8 cellular contexts compared by ENCODE assay signal in the genomic region with DNA sequence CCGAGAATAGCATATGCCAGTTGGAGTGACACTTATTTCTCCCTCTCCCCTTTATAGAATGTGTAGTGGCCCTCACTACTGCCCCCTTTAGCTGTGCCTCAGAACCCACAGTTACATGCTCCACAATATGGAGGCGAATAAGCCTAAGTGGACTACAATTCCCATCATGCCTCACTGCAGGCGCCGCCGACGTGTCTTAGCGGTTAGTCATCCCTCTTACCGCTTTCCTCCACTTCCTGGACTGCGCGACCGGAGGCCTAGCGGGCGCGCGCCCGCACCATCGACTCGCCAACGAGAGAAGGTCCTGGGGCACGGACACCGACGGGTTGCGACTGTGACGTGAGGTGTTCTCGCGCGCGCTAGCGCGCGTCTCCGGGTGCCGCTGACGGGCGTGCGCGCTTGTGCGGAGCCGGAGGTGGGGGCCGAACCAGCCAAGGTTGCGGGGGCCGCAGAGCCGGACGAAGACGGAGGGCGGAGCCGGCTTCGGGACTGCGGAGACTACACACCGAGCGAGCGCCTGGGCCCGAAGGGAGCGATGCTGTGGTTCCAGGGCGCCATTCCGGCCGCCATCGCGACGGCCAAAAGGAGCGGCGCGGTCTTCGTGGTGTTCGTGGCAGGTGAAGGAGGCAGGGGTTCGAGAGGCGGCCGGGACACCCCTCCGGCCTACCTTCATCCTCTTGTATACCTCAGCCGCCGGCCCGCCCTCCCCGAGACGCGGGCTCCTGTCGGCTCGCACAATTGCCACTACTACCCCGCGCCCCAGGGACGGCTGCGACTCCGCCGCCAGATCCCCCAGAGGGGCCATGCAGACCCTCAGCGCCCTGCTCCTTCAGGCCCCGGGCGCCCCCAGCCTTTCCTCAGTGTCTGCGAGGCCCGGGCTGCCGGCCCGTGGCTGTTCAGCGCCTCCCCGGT. TPM values are rescaled to one million over a fixed set of nuclear protein-coding genes. Genes with fewer than 3 reads are reported as not detected.
A peak's percentile ranks its signal among the peaks of the same experiment; 100 is the strongest.
DNase-seq lines count a peak whose midpoint lies in the region; ATAC-seq and TF ChIP-seq lines count a peak whose summit lies in the region.

A gene with protein sequence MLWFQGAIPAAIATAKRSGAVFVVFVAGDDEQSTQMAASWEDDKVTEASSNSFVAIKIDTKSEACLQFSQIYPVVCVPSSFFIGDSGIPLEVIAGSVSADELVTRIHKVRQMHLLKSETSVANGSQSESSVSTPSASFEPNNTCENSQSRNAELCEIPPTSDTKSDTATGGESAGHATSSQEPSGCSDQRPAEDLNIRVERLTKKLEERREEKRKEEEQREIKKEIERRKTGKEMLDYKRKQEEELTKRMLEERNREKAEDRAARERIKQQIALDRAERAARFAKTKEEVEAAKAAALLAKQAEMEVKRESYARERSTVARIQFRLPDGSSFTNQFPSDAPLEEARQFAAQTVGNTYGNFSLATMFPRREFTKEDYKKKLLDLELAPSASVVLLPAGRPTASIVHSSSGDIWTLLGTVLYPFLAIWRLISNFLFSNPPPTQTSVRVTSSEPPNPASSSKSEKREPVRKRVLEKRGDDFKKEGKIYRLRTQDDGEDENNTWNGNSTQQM (plus strand): TSS at position 461 of the 912 bp plus-strand sequence. CDS start 75 bp downstream, at position 536.

- H2AFZ ChIP-seq in GM23248 (peak within 1 kb of the TSS; percentile 95), fibroblast of lung (ENCODE audit: low read length) (peak within 1 kb of the TSS; percentile 92)

- H3K9me3 ChIP-seq in GM23248 (ENCODE audit: low read depth) (no peaks in the 10 kb centered on the region), fibroblast of lung (ENCODE audit: control insufficient read depth, insufficient read depth, low read depth, low read length) (no peaks in the 10 kb centered on the region)

- H3K27me3 ChIP-seq in GM23248 (replicated peaks; ENCODE audit: insufficient read depth) (no peaks in the 10 kb centered on the region), fibroblast of lung (ENCODE audit: control insufficient read depth, insufficient read depth, low read length) (no peaks in the 10 kb centered on the region)

- no peaks in the 10 kb centered on the region for H3K9me2 ChIP-seq in GM23248 (ENCODE audit: insufficient read depth)

- H4K20me1 ChIP-seq in GM23248 (ENCODE audit: insufficient read depth) (peaks cover 13% of the 10 kb centered on the region; the same call in 1 of the 2 replicates), fibroblast of lung (ENCODE audit: control insufficient read depth, extremely low read depth, insufficient read depth, low read length) (no peaks in the 10 kb centered on the region)

- POLR2A ChIA-PET in naive thymus-derived CD8-positive, alpha-beta T cell (lab: Charles Lee), result interaction anchor here (0.6 to 1.5 kb wide), 12 partner anchors 9 to 823 kb away, joined by 3 to 9 read pairs (median 4); a partner anchor contains a TSS

- H3K36me3 Mint-ChIP-seq in activated T-helper 17 cell treated with anti-CD3 and anti-CD28 coated beads, Interleukin-2, amount 50 U/mL, for 72 hours (ENCODE audit: low read depth), result peaks cover 39% of the 10 kb centered on the region
- H3K36me3 Mint-ChIP-seq in naive thymus-derived CD8-positive, alpha-beta T cell, result peaks cover 0 to 13% (median 2%) of the 10 kb centered on the region in 3 donors

- H3K79me2 ChIP-seq in GM23248 (ENCODE audit: insufficient read depth) (peaks cover 48% of the 10 kb centered on the region), fibroblast of lung (ENCODE audit: control insufficient read depth, insufficient read depth, low read length) (peaks cover 44% of the 10 kb centered on the region)

- 1% methylated on average over 64 to 73 of the region's 92 CpGs for WGBS in GM23248 (ENCODE audit: low coverage in 1 of 2, low lambda C conversion rate in 2 of 2, missing lambda C conversion rate in 2 of 2), 2 experiments

- H3K27ac ChIP-seq in GM23248 (peak within 1 kb of the TSS; percentile 90), fibroblast of lung (ENCODE audit: insufficient read depth, low read length) (peak within 1 kb of the TSS; percentile 97)

- peaks cover 30% of the 10 kb centered on the region for H3F3A ChIP-seq in GM23248 (ENCODE audit: insufficient read depth)

- H3K4me1 Mint-ChIP-seq in activated T-helper 17 cell treated with anti-CD3 and anti-CD28 coated beads, Interleukin-2, amount 50 U/mL, for 72 hours, result peaks cover 26% of the 10 kb centered on the region
- peaks cover 24 to 42% (median 39%) of the 10 kb centered on the region in 4 donors for H3K4me1 Mint-ChIP-seq in naive thymus-derived CD8-positive, alpha-beta T cell

- in situ Hi-C loops in GM23248 (cut with MboI), result no loop called here

- H3K9me3 Mint-ChIP-seq in activated T-helper 17 cell treated with anti-CD3 and anti-CD28 coated beads, Interleukin-2, amount 50 U/mL, for 72 hours, result no peaks in the 10 kb centered on the region
- peaks cover 0 to 4% (median 0%) of the 10 kb centered on the region in 9 donors for H3K9me3 Mint-ChIP-seq in naive thymus-derived CD8-positive, alpha-beta T cell

- peak within 1 kb of the TSS; percentile 92 for H3K4me3 ChIP-seq in GM23248
- peak within 1 kb of the TSS; percentile 78 to 92 (median 84) for H3K4me3 ChIP-seq in fibroblast of lung (replicated peaks in 1 of 4; ENCODE audit: control extremely low read depth in 1 of 4, insufficient read depth in 1 of 4, low read depth in 3 of 4, low read length in 4 of 4)

- peak; percentile 94 for ATAC-seq in activated T-helper 17 cell treated with anti-CD3 and anti-CD28 coated beads, Interleukin-2, amount 50 U/mL, for 72 hours (replicated peaks)
- ATAC-seq in naive thymus-derived CD8-positive, alpha-beta T cell, result peak; percentile 90 to 91

- TF ChIP-seq CTCF in fibroblast of lung (conservative IDR thresholded peaks at IDR 0.05 in 1 of 2, IDR thresholded peaks at IDR 0.05 in 1 of 2; ENCODE audit: low read depth in 1 of 2, low read length in 2 of 2), result peak; percentile 47 to 54

- H3K27ac Mint-ChIP-seq in activated T-helper 17 cell treated with anti-CD3 and anti-CD28 coated beads, Interleukin-2, amount 50 U/mL, for 72 hours, result peak within 1 kb of the TSS; percentile 96
- peak within 1 kb of the TSS; percentile 91 to 98 (median 98) for H3K27ac Mint-ChIP-seq in naive thymus-derived CD8-positive, alpha-beta T cell

- H3K36me3 ChIP-seq in GM23248 (ENCODE audit: low read depth) (no peaks in the 10 kb centered on the region), fibroblast of lung (ENCODE audit: control insufficient read depth, insufficient read depth, low read length) (no peaks in the 10 kb centered on the region)

- H3K4me3 Mint-ChIP-seq in activated T-helper 17 cell treated with anti-CD3 and anti-CD28 coated beads, Interleukin-2, amount 50 U/mL, for 72 hours, result peak within 1 kb of the TSS; percentile 90
- peak within 1 kb of the TSS; percentile 90 to 99 (median 97) for H3K4me3 Mint-ChIP-seq in naive thymus-derived CD8-positive, alpha-beta T cell

- DNase-seq in Daoy (ENCODE audit: low read depth), result peak; percentile 99
- DNase-seq in GM23248, result peak; percentile 99
- DNase-seq in LHCN-M2 (ENCODE audit: low read depth), result peak; percentile 99
- peak; percentile 98 for DNase-seq in RPMI8226
- DNase-seq in fibroblast of lung (ENCODE audit: low read depth in 2 of 2), result peak; percentile 99
- DNase-seq in naive thymus-derived CD8-positive, alpha-beta T cell, result peak; percentile 78 to 98 (median 90)
- DNase-seq in stimulated activated naive CD4-positive, alpha-beta T cell treated with Interleukin-2 at 50 U/mL for 16 hours (lab: John Stamatoyannopoulos, UW), result peak; percentile 94

- H3K27me3 Mint-ChIP-seq in activated T-helper 17 cell treated with anti-CD3 and anti-CD28 coated beads, Interleukin-2, amount 50 U/mL, for 72 hours, result no peaks in the 10 kb centered on the region
- H3K27me3 Mint-ChIP-seq in naive thymus-derived CD8-positive, alpha-beta T cell, result no peaks in the 10 kb centered on the region

- H3K9ac ChIP-seq in GM23248, result peak within 1 kb of the TSS; percentile 98
- H3K9ac ChIP-seq in fibroblast of lung (ENCODE audit: insufficient read depth, low read length), result peak within 1 kb of the TSS; percentile 97

- H3K4me2 ChIP-seq in GM23248 (ENCODE audit: unreplicated experiment) (peak within 1 kb of the TSS; percentile 97), fibroblast of lung (ENCODE audit: extremely low read depth, insufficient read depth, low read length) (peak within 1 kb of the TSS; percentile 79)

- H3K4me1 ChIP-seq in GM23248 (ENCODE audit: insufficient read depth), result peaks cover 33% of the 10 kb centered on the region
- peaks cover 3% of the 10 kb centered on the region for H3K4me1 ChIP-seq in fibroblast of lung (ENCODE audit: control insufficient read depth, extremely low read depth, insufficient read depth, low read length)

RNA-seq across cellular contexts. Expression of the gene that starts here (rescaled TPM):
- 45.2 and 52.5 TPM in 2 replicates for total RNA-seq in Daoy (2014; rRNA removed; shearing (Covaris generic))
- 60.4 and 69.7 TPM in 2 replicates for total RNA-seq in GM23248 (2014; rRNA removed; shearing (Covaris generic))
- polyA plus RNA-seq in GM23248 (2016; fragmentation: Nextera tagmentation; extraction: Ambion mirVana), result 179 and 193 TPM in 2 replicates
- 44.1 and 56.4 TPM in 2 replicates for total RNA-seq in LHCN-M2 (2014; rRNA removed)
- polyA plus RNA-seq in LHCN-M2 (2012), result 26.1 TPM
- 100 to 1,000 TPM; 122 to 156 TPM for total RNA-seq in activated T-helper 17 cell treated with anti-CD3 and anti-CD28 coated beads, Interleukin-2, amount 50 U/mL, for 72 hours
- 64.5 and 78.8 TPM in 2 replicates for total RNA-seq in fibroblast of lung
- 76.9 and 108 TPM in 2 replicates for polyA plus RNA-seq in fibroblast of lung
- polyA plus RNA-seq in fibroblast of lung (2012), result 51.1 and 65.7 TPM in 2 replicates
- 11.1 and 16.1 TPM in 2 replicates for polyA minus RNA-seq in fibroblast of lung (ENCODE audit: low replicate concordance)
- 100 to 1,000 TPM; 142 TPM for total RNA-seq in naive thymus-derived CD8-positive, alpha-beta T cell
- 100 to 1,000 TPM in 2 of 3 donors, 10 to 100 TPM in 1; 89.4 to 117 (median 110) TPM for polyA plus RNA-seq in naive thymus-derived CD8-positive, alpha-beta T cell

Comparison
In these comparisons a context has a peak if more than half of its experiments do, and no peak if none do; other contexts are left out.
1. Peak in every context shown above with its lines: DNase-seq, ATAC-seq, H3K4me3 ChIP-seq and H3K27ac ChIP-seq.